ENCODE assay signal across 1 cellular context in the genomic region with DNA sequence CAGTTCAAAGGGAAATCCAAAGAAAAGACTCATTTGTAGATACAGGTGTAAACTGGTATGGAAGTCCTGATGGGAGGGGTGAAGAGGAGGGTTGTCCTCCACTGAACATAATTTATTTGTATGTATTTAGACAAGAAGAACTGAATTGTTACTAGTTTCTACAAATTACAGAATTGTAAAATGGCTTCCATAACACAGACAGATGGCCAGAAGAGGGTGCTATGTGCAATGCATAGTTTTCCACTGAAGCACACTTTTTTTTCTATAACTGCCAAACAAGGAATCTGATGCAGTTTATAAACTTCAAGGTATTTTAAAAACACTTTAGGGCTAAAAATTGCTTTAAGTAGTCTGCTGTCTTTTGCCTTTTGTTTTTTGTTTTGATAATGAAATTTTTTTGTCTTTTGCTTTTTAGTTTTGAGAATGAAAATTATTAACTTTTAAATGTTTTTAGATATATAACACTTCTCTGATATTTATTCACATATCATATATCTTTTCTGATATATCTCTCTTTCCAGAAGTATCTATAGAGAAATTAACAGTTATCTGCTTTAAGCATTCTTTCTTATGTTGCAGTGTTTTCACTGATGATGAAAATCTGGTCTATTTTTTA.
TF ChIP-seq lines count a peak whose summit lies in the region.

No MANE protein-coding gene starts in this region.

TF ChIP-seq in GM12878, 131 proteins besides CTCF, POLR2A, EP300 and RAD21:
- TF ChIP-seq YY1 (IDR thresholded peaks at IDR 0.05; ENCODE audit: low read depth, low read length) (peak; percentile 88), SMC3 (IDR thresholded peaks at IDR 0.05; ENCODE audit: borderline replicate concordance, low read length) (peak; percentile 23; the same call in 1 of the 2 replicates), JUNB (IDR thresholded peaks at IDR 0.05) (no peak)
TF ChIP-seq in GM12878: peak in this region for 2.
